In the genomic region with DNA sequence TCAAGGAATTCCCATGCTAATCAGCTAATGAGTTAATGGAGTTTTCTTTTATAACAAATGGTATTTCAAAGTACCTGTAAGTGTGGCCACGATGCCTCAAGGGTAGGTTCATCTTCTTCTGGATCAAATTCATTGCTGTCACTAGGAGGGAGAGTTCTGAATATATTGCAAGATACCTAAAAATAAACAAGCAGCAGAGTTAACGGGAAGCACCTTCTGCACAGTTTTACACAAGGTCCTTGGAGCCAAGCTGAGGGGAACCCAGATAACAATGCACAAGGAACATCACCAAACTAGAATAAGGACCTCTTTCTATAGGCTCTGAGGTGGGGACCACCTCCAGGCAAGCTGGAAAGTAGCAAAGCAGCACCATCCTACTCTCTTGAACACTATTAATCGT, we compare ENCODE assay signal across 35 cellular contexts.
"Had no signal": no experiment of that assay in that cellular context is flagged by ENCODE, and none has a peak within 500 bp of the region (broad histone marks: within the 10 kb centered on the region; RNA-seq: fewer than 3 reads in every experiment).

No MANE protein-coding gene starts in this region.

- H3K27me3 ChIP-seq: adrenal gland, breast epithelium, cardiac muscle cell, colonic mucosa, esophagus squamous epithelium, gastroesophageal sphincter had no signal

- FAIRE-seq: endometrium, endothelial cell of umbilical vein had no signal

- ATAC-seq: activated CD4-positive, CD25-positive, alpha-beta regulatory T cell treated with anti-CD3 and anti-CD28 coated beads, Interleukin-2, amount 50 U/mL, for 24 hours; activated naive CD8-positive, alpha-beta T cell treated with anti-CD3 and anti-CD28 coated beads, Interleukin-2, amount 50 U/mL, for 24 hours; body of pancreas; gastroesophageal sphincter; T-helper 17 cell had no signal

- H3K4me3 ChIP-seq: adrenal gland, body of pancreas, breast epithelium, cardiac muscle cell, colonic mucosa, esophagus squamous epithelium, gastroesophageal sphincter had no signal

- H3K27ac Mint-ChIP-seq: activated B cell treated with CpG ODN at 0.5 μM for 24 hours; activated CD4-positive, alpha-beta memory T cell treated with anti-CD3 and anti-CD28 coated beads, Interleukin-2, amount 10 ng/mL, durations not matched to agents 7 days and 5 days; activated naive CD4-positive, alpha-beta T cell treated with anti-CD3 and anti-CD28 coated beads for 36 hours; activated naive CD4-positive, alpha-beta T cell treated with anti-CD3 and anti-CD28 coated beads, Interleukin-2, amount 50 U/mL, for 24 hours; activated naive CD8-positive, alpha-beta T cell treated with anti-CD3 and anti-CD28 coated beads for 36 hours; activated naive CD8-positive, alpha-beta T cell treated with anti-CD3 and anti-CD28 coated beads, Interleukin-2, amount 50 U/mL, for 24 hours; activated T-helper 1 cell treated with anti-CD3 and anti-CD28 coated beads, Interleukin-12 subunit alpha, Interleukin-12 subunit beta, Interleukin-2, Interleukin-4 antibody, amounts not matched to agents 30 ng/mL and 10 ng/mL and 1 ng/mL, durations not matched to agents 14 hours and 24 hours and 36 hours; activated T-helper 2 cell treated with anti-CD3 and anti-CD28 coated beads, Interferon-gamma antibody, Interleukin-2, Interleukin-4, amounts not matched to agents 10 μg/mL and 5 μg/mL and 100 μg/mL, durations not matched to agents 14 hours and 24 hours and 36 hours; T-helper 17 cell; T-helper 2 cell treated with Interferon-gamma antibody and Interleukin-4, amounts not matched to agents 5 μg/mL and 100 μg/mL, for 36 hours had no signal

- H3K9me3 ChIP-seq: adrenal gland, body of pancreas, breast epithelium, colonic mucosa, esophagus squamous epithelium, gastroesophageal sphincter had no signal

- H3K4me1 ChIP-seq: body of pancreas, breast epithelium, colonic mucosa, esophagus squamous epithelium had no signal

- H3K27me3 Mint-ChIP-seq: activated B cell treated with CpG ODN at 0.5 μM for 24 hours; activated CD4-positive, alpha-beta memory T cell treated with anti-CD3 and anti-CD28 coated beads, Interleukin-2, amount 10 ng/mL, durations not matched to agents 7 days and 5 days; activated naive CD4-positive, alpha-beta T cell treated with anti-CD3 and anti-CD28 coated beads, Interleukin-2, amount 50 U/mL, for 24 hours; activated naive CD8-positive, alpha-beta T cell treated with anti-CD3 and anti-CD28 coated beads for 36 hours; activated naive CD8-positive, alpha-beta T cell treated with anti-CD3 and anti-CD28 coated beads, Interleukin-2, amount 50 U/mL, for 24 hours; T-helper 17 cell had no signal

- H3K36me3 ChIP-seq: adrenal gland, breast epithelium, cardiac muscle cell, colonic mucosa had no signal

- DNase-seq: activated B cell treated with CpG ODN at 0.5 μM for 24 hours; activated CD4-positive, alpha-beta memory T cell treated with anti-CD3 and anti-CD28 coated beads, Interleukin-2, amount 10 ng/mL, durations not matched to agents 7 days and 5 days; activated CD4-positive, alpha-beta T cell treated with anti-CD3 and anti-CD28 coated beads for 48 hours; activated CD8-positive, alpha-beta memory T cell treated with anti-CD3 and anti-CD28 coated beads, Interleukin-2, amount 50 U/mL, for 48 hours; activated effector memory CD4-positive, alpha-beta T cell treated with anti-CD3 and anti-CD28 coated beads, Interleukin-2, amount 50 U/mL, for 16 hours; activated naive CD4-positive, alpha-beta T cell treated with anti-CD3 and anti-CD28 coated beads for 36 hours; activated naive CD8-positive, alpha-beta T cell treated with anti-CD3 and anti-CD28 coated beads for 36 hours; activated naive CD8-positive, alpha-beta T cell treated with anti-CD3 and anti-CD28 coated beads, Interleukin-2, amount 50 U/mL, for 24 hours; activated T-cell treated with anti-CD3 and anti-CD28 coated beads for 4 hours; activated T-cell treated with anti-CD3 and anti-CD28 coated beads, Interleukin-2, amount 50 U/mL, for 48 hours; adrenal gland; amygdala; aorta; body of pancreas; central memory CD4-positive, alpha-beta T cell; cerebellar nuclear complex; colonic mucosa; effector CD8-positive, alpha-beta T cell; esophagus squamous epithelium; foreskin melanocyte; T-helper 1 cell; T-helper 17 cell; T1000; WERI-Rb-1 had no signal

- H3K9me3 Mint-ChIP-seq: activated B cell treated with CpG ODN at 0.5 μM for 24 hours; activated CD4-positive, alpha-beta memory T cell treated with anti-CD3 and anti-CD28 coated beads, Interleukin-2, amount 10 ng/mL, durations not matched to agents 7 days and 5 days; activated naive CD4-positive, alpha-beta T cell treated with anti-CD3 and anti-CD28 coated beads for 36 hours; activated naive CD4-positive, alpha-beta T cell treated with anti-CD3 and anti-CD28 coated beads, Interleukin-2, amount 50 U/mL, for 24 hours; activated naive CD8-positive, alpha-beta T cell treated with anti-CD3 and anti-CD28 coated beads for 36 hours; activated naive CD8-positive, alpha-beta T cell treated with anti-CD3 and anti-CD28 coated beads, Interleukin-2, amount 50 U/mL, for 24 hours; activated T-helper 1 cell treated with anti-CD3 and anti-CD28 coated beads, Interleukin-12 subunit alpha, Interleukin-12 subunit beta, Interleukin-2, Interleukin-4 antibody, amounts not matched to agents 30 ng/mL and 10 ng/mL and 1 ng/mL, durations not matched to agents 14 hours and 24 hours and 36 hours; activated T-helper 2 cell treated with anti-CD3 and anti-CD28 coated beads, Interferon-gamma antibody, Interleukin-2, Interleukin-4, amounts not matched to agents 10 μg/mL and 5 μg/mL and 100 μg/mL, durations not matched to agents 14 hours and 24 hours and 36 hours; T-helper 2 cell treated with Interferon-gamma antibody and Interleukin-4, amounts not matched to agents 5 μg/mL and 100 μg/mL, for 36 hours had no signal

- H3K27ac ChIP-seq: adrenal gland, body of pancreas, breast epithelium, cardiac muscle cell, colonic mucosa, epithelial cell of prostate, esophagus squamous epithelium, gastroesophageal sphincter, WERI-Rb-1 had no signal

- H3K4me3 Mint-ChIP-seq: activated B cell treated with CpG ODN at 0.5 μM for 24 hours; activated CD4-positive, alpha-beta memory T cell treated with anti-CD3 and anti-CD28 coated beads, Interleukin-2, amount 10 ng/mL, durations not matched to agents 7 days and 5 days; activated naive CD4-positive, alpha-beta T cell treated with anti-CD3 and anti-CD28 coated beads for 36 hours; activated naive CD4-positive, alpha-beta T cell treated with anti-CD3 and anti-CD28 coated beads, Interleukin-2, amount 50 U/mL, for 24 hours; activated naive CD8-positive, alpha-beta T cell treated with anti-CD3 and anti-CD28 coated beads for 36 hours; activated naive CD8-positive, alpha-beta T cell treated with anti-CD3 and anti-CD28 coated beads, Interleukin-2, amount 50 U/mL, for 24 hours; activated T-helper 1 cell treated with anti-CD3 and anti-CD28 coated beads, Interleukin-12 subunit alpha, Interleukin-12 subunit beta, Interleukin-2, Interleukin-4 antibody, amounts not matched to agents 30 ng/mL and 10 ng/mL and 1 ng/mL, durations not matched to agents 14 hours and 24 hours and 36 hours; T-helper 17 cell; T-helper 2 cell treated with Interferon-gamma antibody and Interleukin-4, amounts not matched to agents 5 μg/mL and 100 μg/mL, for 36 hours had no signal

- H3K4me1 Mint-ChIP-seq: activated B cell treated with CpG ODN at 0.5 μM for 24 hours; activated CD4-positive, alpha-beta memory T cell treated with anti-CD3 and anti-CD28 coated beads, Interleukin-2, amount 10 ng/mL, durations not matched to agents 7 days and 5 days; activated naive CD8-positive, alpha-beta T cell treated with anti-CD3 and anti-CD28 coated beads, Interleukin-2, amount 50 U/mL, for 24 hours had no signal
